8 cellular contexts compared by ENCODE assay signal in the genomic region with DNA sequence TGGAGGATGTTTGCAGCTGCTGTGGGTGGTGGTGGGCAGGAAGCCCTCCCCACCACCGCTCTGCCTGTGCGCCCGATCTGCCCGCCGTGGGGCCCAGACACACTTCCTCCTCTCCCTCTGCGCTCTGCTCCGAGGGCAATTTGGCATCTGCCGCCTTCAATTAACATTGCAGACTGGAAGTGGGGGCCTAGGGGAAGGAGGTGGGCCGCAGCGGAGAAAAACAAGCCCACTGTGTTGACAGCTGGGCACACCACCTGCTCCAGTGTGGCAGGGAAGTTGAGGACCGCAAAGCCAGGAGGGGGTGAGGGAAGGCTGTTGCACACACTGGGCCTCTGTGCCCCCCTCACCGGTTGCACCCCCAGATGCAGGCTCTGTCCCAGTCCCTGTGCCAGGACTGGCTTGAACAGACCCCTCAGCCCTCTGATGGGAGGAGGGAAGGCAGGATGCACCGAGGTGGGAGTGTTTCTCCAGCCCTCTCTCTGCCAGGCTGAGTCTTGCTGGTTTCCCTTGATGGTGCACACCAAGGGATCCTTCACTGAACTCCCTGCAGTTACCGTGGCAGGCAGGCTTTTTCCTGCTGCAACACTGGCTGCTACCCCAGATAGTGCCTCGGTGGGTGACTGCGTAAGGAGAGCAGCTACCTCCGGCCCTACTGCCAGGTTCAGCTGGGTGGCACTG.
DNase-seq lines count a peak whose midpoint lies in the region; ATAC-seq and TF ChIP-seq lines count a peak whose summit lies in the region.

No MANE protein-coding gene starts in this region.

- BruUV-seq in Calu3 (replicated peaks; lab: Mats Ljungman, UMichigan): no TSS peak

- no peaks in the 10 kb centered on the region for H4K20me1 ChIP-seq in SU-DHL-6 (ENCODE audit: low read depth, low read length)

- H3K9me3 ChIP-seq in SU-DHL-6 (ENCODE audit: insufficient read depth, low read length): no peaks in the 10 kb centered on the region

- H3F3A ChIP-seq in SU-DHL-6 (ENCODE audit: insufficient read depth): no peaks in the 10 kb centered on the region

- CTCF ChIA-PET in Calu3 (lab: Charles Lee): no interaction called here

- no peaks in the 10 kb centered on the region for H3K79me2 ChIP-seq in SU-DHL-6 (ENCODE audit: insufficient read depth, low read length)

- TF ChIP-seq CTCF in SU-DHL-6 (IDR thresholded peaks at IDR 0.05; ENCODE audit: insufficient read depth, low read length, poor library complexity, severe bottlenecking) (no peak), Calu3 (IDR thresholded peaks at IDR 0.05; ENCODE audit: unreplicated experiment) (no peak)

- no peaks in the 10 kb centered on the region for H3K27me3 ChIP-seq in SU-DHL-6 (ENCODE audit: low read length)

- peak overlapping the region; percentile 88 for H3K27ac Mint-ChIP-seq in activated naive CD8-positive, alpha-beta T cell
- H3K27ac Mint-ChIP-seq in Calu3 (ENCODE audit: unreplicated experiment): no peak overlapping the region

- no peak overlapping the region; the same call in 1 of the 2 replicates for H3K27ac ChIP-seq in SU-DHL-6 (ENCODE audit: low read depth, low read length)

- H3K4me1 Mint-ChIP-seq in activated naive CD8-positive, alpha-beta T cell (ENCODE audit: low read depth): peaks cover 82% of the 10 kb centered on the region
- peaks cover 31% of the 10 kb centered on the region for H3K4me1 Mint-ChIP-seq in Calu3 (ENCODE audit: low read depth, unreplicated experiment)

- H3K4me3 Mint-ChIP-seq in activated naive CD8-positive, alpha-beta T cell: peak overlapping the region; percentile 61
- no peak overlapping the region for H3K4me3 Mint-ChIP-seq in Calu3 (ENCODE audit: low read depth, unreplicated experiment)

- H3K9me3 Mint-ChIP-seq in activated naive CD8-positive, alpha-beta T cell (ENCODE audit: low read depth): no peaks in the 10 kb centered on the region
- H3K9me3 Mint-ChIP-seq in Calu3 (ENCODE audit: low read depth, unreplicated experiment): peaks cover 2% of the 10 kb centered on the region

- no peak overlapping the region for H2AFZ ChIP-seq in SU-DHL-6 (ENCODE audit: low read depth, low read length, severe bottlenecking)

- no peaks in the 10 kb centered on the region for H3K9me2 ChIP-seq in SU-DHL-6 (replicated peaks; ENCODE audit: insufficient read depth, low read length)

- no peaks in the 10 kb centered on the region for H3K36me3 ChIP-seq in SU-DHL-6 (ENCODE audit: low read length)

- DNase-seq in NCI-H1092 (lab: John Stamatoyannopoulos, UW) (peak; percentile 85), Calu3 (no peak), iPS-NIHi11 (ENCODE audit: low spot score) (no peak), EL (no peak)
- DNase-seq in stimulated activated CD8-positive, alpha-beta memory T cell treated with anti-CD3 and anti-CD28 coated beads, Interleukin-12 subunit alpha, Interleukin-12 subunit beta, amount 100 ng/mL, for 1 hour (ENCODE audit: low read depth): peak; percentile 27

- intact Hi-C loops in Calu3 (cut with micrococcal nuclease; ENCODE audit: unreplicated experiment): no loop called here

- no peak overlapping the region for H3K9ac ChIP-seq in SU-DHL-6 (ENCODE audit: low read length)

- H3K27me3 Mint-ChIP-seq in activated naive CD8-positive, alpha-beta T cell: no peaks in the 10 kb centered on the region
- peaks cover 80% of the 10 kb centered on the region for H3K27me3 Mint-ChIP-seq in Calu3 (ENCODE audit: unreplicated experiment)

- peak overlapping the region; percentile 4 for H3K4me2 ChIP-seq in SU-DHL-6 (ENCODE audit: low read depth, low read length, poor library complexity, severe bottlenecking)

- H3K4me3 ChIP-seq in SU-DHL-6 (ENCODE audit: insufficient read depth, low read length, poor library complexity, severe bottlenecking): no peak overlapping the region

- H3K36me3 Mint-ChIP-seq in activated naive CD8-positive, alpha-beta T cell: no peaks in the 10 kb centered on the region
- H3K36me3 Mint-ChIP-seq in Calu3 (ENCODE audit: insufficient read depth, unreplicated experiment): peaks cover 10% of the 10 kb centered on the region

- ATAC-seq in HG03469 (IDR thresholded peaks at IDR 0.05; ENCODE audit: unreplicated experiment): no peak

Comparison
In these comparisons a context has a peak if more than half of its experiments do, and no peak if none do; other contexts are left out.
1. DNase-seq: peak in NCI-H1092 (single experiment) and stimulated activated CD8-positive, alpha-beta memory T cell treated with anti-CD3 and anti-CD28 coated beads, Interleukin-12 subunit alpha, Interleukin-12 subunit beta, amount 100 ng/mL, for 1 hour (single experiment); none in Calu3 (single experiment), iPS-NIHi11 (single experiment) and EL (single experiment).